ENCODE assay signal across 22 cellular contexts in genomic region chr3:17847156-17847555, GRCh38.
"Had no signal": no experiment of that assay in that cellular context is flagged by ENCODE, and none has a peak within 500 bp of the region (broad histone marks: within the 10 kb centered on the region; RNA-seq: fewer than 3 reads in every experiment).

No MANE protein-coding gene starts in this region.

- H3K36me3 ChIP-seq: brain microvascular endothelial cell, cardiac muscle cell had no signal

- H2AFZ ChIP-seq: PC-9 had no signal

- ATAC-seq: activated T-helper 17 cell treated with anti-CD3 and anti-CD28 coated beads, Interleukin-2, amount 50 U/mL, for 72 hours; T-helper 17 cell had no signal

- H3K27ac ChIP-seq: brain microvascular endothelial cell, cardiac muscle cell, PC-9 had no signal

- H3K4me2 ChIP-seq: PC-9 had no signal

- H3K4me3 ChIP-seq: cardiac muscle cell, PC-9 had no signal

- DNase-seq: activated B cell treated with CpG ODN at 0.5 μM for 24 hours; activated CD4-positive, alpha-beta memory T cell treated with anti-CD3 and anti-CD28 coated beads for 36 hours; activated CD4-positive, alpha-beta T cell treated with anti-CD3 and anti-CD28 coated beads for 1 hour; activated CD4-positive, alpha-beta T cell treated with anti-CD3 and anti-CD28 coated beads, Interleukin-2, amount 10 ng/mL, durations not matched to agents 24 days and 14 days; activated CD8-positive, alpha-beta memory T cell treated with anti-CD3 and anti-CD28 coated beads for 24 hours; activated gamma-delta T cell; activated naive CD4-positive, alpha-beta T cell treated with anti-CD3 and anti-CD28 coated beads for 36 hours; activated naive CD8-positive, alpha-beta T cell treated with anti-CD3 and anti-CD28 coated beads for 36 hours; activated T-cell treated with anti-CD3 and anti-CD28 coated beads for 4 hours; activated T-cell treated with anti-CD3 and anti-CD28 coated beads, Interleukin-2, amount 50 U/mL, for 48 hours; brain microvascular endothelial cell; NCI-H1092; NCI-H1417; NCI-H1930; NCI-H2171; NCI-H526 treated with DMSO at 0.1 percent for 48 hours; PC-9; SHP77 treated with DMSO at 0.1 percent for 48 hours; T-helper 17 cell; T1000 had no signal

- H3K27me3 ChIP-seq: brain microvascular endothelial cell, cardiac muscle cell had no signal
